13 cellular contexts compared by ENCODE assay signal in the genomic region with DNA sequence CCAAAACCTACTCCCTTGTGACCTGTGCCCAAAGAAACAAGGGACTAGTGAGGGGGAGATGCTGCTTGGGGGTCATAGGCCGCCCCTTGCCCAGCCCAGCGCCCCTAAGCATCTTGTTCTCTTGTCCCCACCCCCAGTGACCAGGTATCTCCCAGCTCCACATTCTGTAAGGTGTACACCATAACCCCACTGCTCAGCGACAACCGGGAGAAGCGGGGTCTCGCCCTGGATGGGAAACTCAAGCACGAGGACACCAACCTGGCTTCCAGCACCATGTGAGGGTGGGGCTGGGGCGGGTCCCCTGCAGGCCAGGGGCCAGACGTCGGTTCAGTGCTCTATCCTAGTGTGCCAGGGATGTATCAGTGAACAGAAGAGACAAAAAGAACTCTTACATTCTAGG. TPM values are rescaled to one million over a fixed set of nuclear protein-coding genes. Genes with fewer than 3 reads are reported as not detected.
"Had no signal": no experiment of that assay in that cellular context is flagged by ENCODE, and none has a peak within 500 bp of the region (broad histone marks: within the 10 kb centered on the region; RNA-seq: fewer than 3 reads in every experiment).

No MANE protein-coding gene starts in this region.

- DNase-seq: activated naive CD4-positive, alpha-beta T cell; amniotic stem cell; cortex of kidney; effector CD8-positive, alpha-beta T cell; gastrocnemius medialis; stimulated activated CD4-positive, alpha-beta T cell treated with anti-CD3 and anti-CD28 coated beads, Interleukin-4, amount 100 ng/mL, for 4 hours; T-helper 9 cell; thyroid gland had no signal

- H3K4me1 Mint-ChIP-seq: brain had no signal

- H3K36me3 ChIP-seq: gastrocnemius medialis, thyroid gland had no signal

- H3K4me2 ChIP-seq: hepatocyte had no signal

- H3K4me3 Mint-ChIP-seq: activated T-helper 1 cell treated with anti-CD3 and anti-CD28 coated beads, Interleukin-12 subunit alpha, Interleukin-12 subunit beta, Interleukin-2, Interleukin-4 antibody, amounts not matched to agents 30 ng/mL and 10 ng/mL and 1 ng/mL, durations not matched to agents 14 hours and 24 hours and 36 hours; brain had no signal

- H3K4me1 ChIP-seq: gastrocnemius medialis, thyroid gland had no signal

- H3K27ac ChIP-seq: epithelial cell of prostate, gastrocnemius medialis, thyroid gland had no signal

- ATAC-seq: gastrocnemius medialis had no signal

- H3K9me3 Mint-ChIP-seq: activated T-helper 1 cell treated with anti-CD3 and anti-CD28 coated beads, Interleukin-12 subunit alpha, Interleukin-12 subunit beta, Interleukin-2, Interleukin-4 antibody, amounts not matched to agents 30 ng/mL and 10 ng/mL and 1 ng/mL, durations not matched to agents 14 hours and 24 hours and 36 hours; brain; central memory CD8-positive, alpha-beta T cell had no signal

- H3K27me3 ChIP-seq: gastrocnemius medialis, hepatocyte, thyroid gland had no signal

- H3K9me3 ChIP-seq: gastrocnemius medialis, thyroid gland had no signal

- H3K4me3 ChIP-seq: gastrocnemius medialis, hepatocyte, thyroid gland had no signal

- H3K27me3 Mint-ChIP-seq: brain; central memory CD8-positive, alpha-beta T cell had no signal

RNA-seq across cellular contexts. Expression of a gene that starts 20.5 kb away (rescaled TPM):
- total RNA-seq: gastrocnemius medialis had no signal
